28 cellular contexts compared by ENCODE assay signal in the genomic region with DNA sequence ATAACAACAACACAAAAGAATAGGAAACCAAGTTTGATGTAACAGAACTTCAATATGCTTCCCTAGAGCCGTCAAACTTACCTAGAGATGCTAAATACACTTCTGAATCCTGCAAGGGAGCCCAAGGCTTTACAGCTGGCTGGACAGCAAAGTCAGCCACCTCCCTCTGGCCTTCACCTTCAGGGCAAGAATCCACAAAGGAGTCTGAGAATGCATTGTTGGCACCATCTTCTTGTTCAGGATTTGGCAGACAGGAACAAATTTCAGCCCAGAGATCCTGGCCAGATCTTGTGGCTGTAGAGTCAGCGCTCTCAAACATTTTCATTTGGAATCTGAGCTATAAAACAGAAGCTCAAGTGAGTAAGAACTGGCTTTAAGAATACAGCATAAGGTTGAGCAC. TPM values are rescaled to one million over a fixed set of nuclear protein-coding genes. Genes with fewer than 3 reads are reported as not detected.
DNase-seq lines count a peak whose midpoint lies in the region; ATAC-seq, FAIRE-seq and TF ChIP-seq lines count a peak whose summit lies in the region.
"Had no signal": no experiment of that assay in that cellular context is flagged by ENCODE, and none has a peak within 500 bp of the region (broad histone marks: within the 10 kb centered on the region; RNA-seq: fewer than 3 reads in every experiment).

No MANE protein-coding gene starts in this region.

- peaks cover 12 to 51% (median 32%) of the 10 kb centered on the region in 11 experiments; a peak in 20 of 22 replicates for H3K36me3 ChIP-seq in BLaER1 treated with 17β-estradiol and CSF1 and Interleukin-3, amounts not matched to agents 10 nM and 100 nM
- no peaks in the 10 kb centered on the region for H3K36me3 ChIP-seq in CD8-positive, alpha-beta T cell (ENCODE audit: insufficient read depth, low read length)
- H3K36me3 ChIP-seq in astrocyte (ENCODE audit: insufficient read depth, low read length): no peaks in the 10 kb centered on the region

- H3K4me1 Mint-ChIP-seq in CD8-positive, alpha-beta T cell (ENCODE audit: low read depth): peaks cover 51% of the 10 kb centered on the region
- H3K4me1 Mint-ChIP-seq in astrocyte (ENCODE audit: low read depth, unreplicated experiment) (peaks cover 6% of the 10 kb centered on the region), nephron (peaks cover 28% of the 10 kb centered on the region)

- peaks cover 0 to 40% (median 0%) of the 10 kb centered on the region in 11 experiments; a peak in 6 of 22 replicates for H4K20me1 ChIP-seq in BLaER1 treated with 17β-estradiol and CSF1 and Interleukin-3, amounts not matched to agents 10 nM and 100 nM
- peaks cover 6% of the 10 kb centered on the region for H4K20me1 ChIP-seq in astrocyte (ENCODE audit: insufficient read depth, low read length)

- no peaks in the 10 kb centered on the region for H3K9me3 Mint-ChIP-seq in CD8-positive, alpha-beta T cell
- H3K9me3 Mint-ChIP-seq in astrocyte (ENCODE audit: unreplicated experiment): peaks cover 3% of the 10 kb centered on the region
- H3K9me3 Mint-ChIP-seq in nephron: no peaks in the 10 kb centered on the region
- H3K9me3 Mint-ChIP-seq: activated naive CD8-positive, alpha-beta T cell treated with anti-CD3 and anti-CD28 coated beads for 36 hours; CD14-positive monocyte had no signal

- H3K79me2 ChIP-seq in astrocyte (ENCODE audit: insufficient read depth, low read length): peaks cover 19% of the 10 kb centered on the region

- H3K9ac ChIP-seq in BLaER1 treated with 17β-estradiol and CSF1 and Interleukin-3, amounts not matched to agents 10 nM and 100 nM: 0 out of 22 replicates have a peak overlapping the region, but pooled peaks of 1 of the 11 experiments have one; percentile 27
- H3K9ac ChIP-seq in astrocyte (ENCODE audit: low read length): no peak overlapping the region

- peaks cover 22 to 57% (median 42%) of the 10 kb centered on the region in 10 experiments for H3K4me1 ChIP-seq in BLaER1 treated with 17β-estradiol and CSF1 and Interleukin-3, amounts not matched to agents 10 nM and 100 nM
- H3K4me1 ChIP-seq in CD8-positive, alpha-beta T cell (ENCODE audit: insufficient read depth, low read length): peaks cover 5% of the 10 kb centered on the region
- peaks cover 6% of the 10 kb centered on the region for H3K4me1 ChIP-seq in astrocyte (ENCODE audit: insufficient read depth, low read length)

- CTCF ChIA-PET in CD8-positive, alpha-beta T cell (lab: Charles Lee): interaction anchor here (1.0 kb wide), 1 partner anchor 122 kb away, joined by 3 read pairs; a partner anchor contains a TSS

- H3K27me3 Mint-ChIP-seq in CD8-positive, alpha-beta T cell (ENCODE audit: low read depth): no peaks in the 10 kb centered on the region
- H3K27me3 Mint-ChIP-seq in astrocyte (ENCODE audit: low read depth, unreplicated experiment) (no peaks in the 10 kb centered on the region), nephron (ENCODE audit: low read depth) (no peaks in the 10 kb centered on the region)
- H3K27me3 Mint-ChIP-seq: activated CD8-positive, alpha-beta memory T cell treated with anti-CD3 and anti-CD28 coated beads, Interleukin-2, amount 10 ng/mL, durations not matched to agents 7 days and 5 days; activated naive CD8-positive, alpha-beta T cell treated with anti-CD3 and anti-CD28 coated beads for 36 hours had no signal

- peaks cover 34% of the 10 kb centered on the region for H3K36me3 Mint-ChIP-seq in CD8-positive, alpha-beta T cell
- peaks cover 9% of the 10 kb centered on the region for H3K36me3 Mint-ChIP-seq in astrocyte (ENCODE audit: low read depth, unreplicated experiment)
- H3K36me3 Mint-ChIP-seq in nephron (ENCODE audit: low read depth): peaks cover 23% of the 10 kb centered on the region

- no peak for ATAC-seq in CD8-positive, alpha-beta T cell
- ATAC-seq: activated CD8-positive, alpha-beta memory T cell treated with anti-CD3 and anti-CD28 coated beads, Interleukin-2, amount 10 ng/mL, durations not matched to agents 7 days and 5 days; HCT116; left lobe of liver; Panc1; sciatic nerve had no signal

- H3K27ac Mint-ChIP-seq in CD8-positive, alpha-beta T cell: no peak overlapping the region
- H3K27ac Mint-ChIP-seq in astrocyte (ENCODE audit: unreplicated experiment) (no peak overlapping the region), nephron (no peak overlapping the region)
- H3K27ac Mint-ChIP-seq: activated naive CD8-positive, alpha-beta T cell treated with anti-CD3 and anti-CD28 coated beads for 36 hours had no signal

- H3K27me3 ChIP-seq in BLaER1 treated with 17β-estradiol and CSF1 and Interleukin-3, amounts not matched to agents 10 nM and 100 nM: no peaks in the 10 kb centered on the region
- H3K27me3 ChIP-seq in CD8-positive, alpha-beta T cell (ENCODE audit: insufficient read depth, low read length): no peaks in the 10 kb centered on the region
- H3K27me3 ChIP-seq in astrocyte (ENCODE audit: insufficient read depth, low read length): peaks cover 3% of the 10 kb centered on the region

- no peak overlapping the region for H3K27ac ChIP-seq in BLaER1 treated with 17β-estradiol and CSF1 and Interleukin-3, amounts not matched to agents 10 nM and 100 nM
- no peak overlapping the region for H3K27ac ChIP-seq in CD8-positive, alpha-beta T cell (ENCODE audit: low read depth, low read length)
- H3K27ac ChIP-seq in astrocyte (ENCODE audit: low read depth, low read length): no peak overlapping the region
- H3K27ac ChIP-seq: HL-60 had no signal

- no peak for DNase-seq in CD8-positive, alpha-beta T cell
- peak; percentile 15 for DNase-seq in astrocyte (ENCODE audit: low read depth)
- DNase-seq in medulla oblongata (ENCODE audit: extremely low spot score): no peak
- no peak for DNase-seq in NCI-H2171 treated with DMSO at 0.1 percent for 48 hours (lab: John Stamatoyannopoulos, UW)
- DNase-seq in NCI-H2196 (lab: John Stamatoyannopoulos, UW; ENCODE audit: unreplicated experiment): no peak
- DNase-seq: activated CD8-positive, alpha-beta memory T cell treated with anti-CD3 and anti-CD28 coated beads, Interleukin-2, amount 10 ng/mL, durations not matched to agents 7 days and 5 days; activated naive CD8-positive, alpha-beta T cell treated with anti-CD3 and anti-CD28 coated beads for 36 hours; cerebellar nuclear complex; DMS 273 treated with DMSO at 0.1 percent for 48 hours; EL; Karpas-422; midbrain; MV-4-11; NCI-H1694; NCI-H510A treated with DMSO at 0.1 percent for 48 hours; SHP77 treated with DMSO at 0.1 percent for 48 hours; stimulated activated naive CD4-positive, alpha-beta T cell had no signal

- H3K4me3 ChIP-seq in BLaER1 treated with 17β-estradiol and CSF1 and Interleukin-3, amounts not matched to agents 10 nM and 100 nM: peak overlapping the region in 1 of 10 experiments; percentile 12; a peak in 1 of 20 replicates
- no peak overlapping the region for H3K4me3 ChIP-seq in CD8-positive, alpha-beta T cell (ENCODE audit: low read depth, low read length)
- no peak overlapping the region for H3K4me3 ChIP-seq in astrocyte (ENCODE audit: insufficient read depth, low read depth, low read length)

- intact Hi-C loops in CD8-positive, alpha-beta T cell (cut with DNase I, micrococcal nuclease): loop anchor here (10.0 kb wide), 3 partner anchors 158 to 1712 kb away; a partner anchor contains a TSS

- H3K4me3 Mint-ChIP-seq in CD8-positive, alpha-beta T cell: peak overlapping the region; percentile 11
- H3K4me3 Mint-ChIP-seq in astrocyte (ENCODE audit: unreplicated experiment) (no peak overlapping the region), nephron (peak overlapping the region; percentile 53 to 80 (median 73))
- H3K4me3 Mint-ChIP-seq: CD14-positive monocyte had no signal

- H3K4me2 ChIP-seq in BLaER1 treated with 17β-estradiol and CSF1 and Interleukin-3, amounts not matched to agents 10 nM and 100 nM: peak overlapping the region in 7 of 11 experiments; percentile 84 to 99 (median 94); a peak in 11 of 22 replicates
- H3K4me2 ChIP-seq in astrocyte (ENCODE audit: low read length): no peak overlapping the region

- no peak for TF ChIP-seq CTCF in CD8-positive, alpha-beta T cell (IDR thresholded peaks at IDR 0.05)
- TF ChIP-seq CTCF in astrocyte (IDR thresholded peaks at IDR 0.05; ENCODE audit: insufficient read depth, low read depth, low read length) (no peak), nephron (IDR thresholded peaks at IDR 0.05; ENCODE audit: unreplicated experiment in 3 of 3) (no peak)

- no peak for FAIRE-seq in astrocyte (lab: Jason Lieb, UNC)
- FAIRE-seq: endometrium, GM12892, urothelium cell line had no signal

- H2AFZ ChIP-seq in astrocyte (ENCODE audit: low read depth, low read length): no peak overlapping the region

- H3K9me3 ChIP-seq in BLaER1 treated with 17β-estradiol and CSF1 and Interleukin-3, amounts not matched to agents 10 nM and 100 nM (replicated peaks in 1 of 11): no peaks in the 10 kb centered on the region
- H3K9me3 ChIP-seq in CD8-positive, alpha-beta T cell (ENCODE audit: low read length): no peaks in the 10 kb centered on the region
- H3K9me3 ChIP-seq in astrocyte (ENCODE audit: insufficient read depth, low read depth, low read length): no peaks in the 10 kb centered on the region

- POLR2A ChIA-PET in CD8-positive, alpha-beta T cell (lab: Charles Lee): interaction anchor here (1.1 kb wide), 1 partner anchor 9 kb away, joined by 3 read pairs; no protein-coding TSS in a partner anchor

RNA-seq across cellular contexts. Expression of a gene that starts 2.2 kb away (rescaled TPM):
- total RNA-seq in CD8-positive, alpha-beta T cell: 10 to 100 TPM; 18.3 to 20.3 TPM
- total RNA-seq in astrocyte: 24.3 and 31.4 TPM in 2 replicates

RNA-seq across cellular contexts. Expression of a gene that starts 6.4 kb away (rescaled TPM):
- total RNA-seq in CD8-positive, alpha-beta T cell: 10 to 100 TPM; 20.1 to 24.3 TPM
- 10.9 and 12.2 TPM in 2 replicates for total RNA-seq in astrocyte

RNA-seq across cellular contexts. Expression of a gene that starts 31.4 kb away (rescaled TPM):
- under 1 TPM; 0.83 to 0.98 TPM for total RNA-seq in CD8-positive, alpha-beta T cell
- 2.0 and 3.3 TPM in 2 replicates for total RNA-seq in astrocyte
